19 cellular contexts compared by ENCODE assay signal in genomic region chr2:160399880-160400279, GRCh38.
A peak's percentile ranks its signal among the peaks of the same experiment; 100 is the strongest.
DNase-seq lines count a peak whose midpoint lies in the region; ATAC-seq and TF ChIP-seq lines count a peak whose summit lies in the region.
"Had no signal": no experiment of that assay in that cellular context is flagged by ENCODE, and none has a peak within 500 bp of the region (broad histone marks: within the 10 kb centered on the region; RNA-seq: fewer than 3 reads in every experiment).

No MANE protein-coding gene starts in this region.

- no peaks in the 10 kb centered on the region for H3K27me3 ChIP-seq in SJCRH30
- no peaks in the 10 kb centered on the region for H3K27me3 ChIP-seq in hepatocyte
- H3K27me3 ChIP-seq in upper lobe of right lung: no peaks in the 10 kb centered on the region
- H3K27me3 ChIP-seq: breast epithelium had no signal

- WGBS in hepatocyte (ENCODE audit: low lambda C conversion rate, missing lambda C conversion rate): 48% methylated on average over 1 of the region's 1 CpG

- ATAC-seq in activated T-cell treated with anti-CD3 and anti-CD28 coated beads, Interleukin-2, amount 50 U/mL, for 72 hours (replicated peaks in 1 of 2): no peak
- ATAC-seq in upper lobe of right lung: peak; percentile 33
- ATAC-seq: HCT116 had no signal

- TF ChIP-seq CTCF in hepatocyte (IDR thresholded peaks at IDR 0.05; ENCODE audit: poor library complexity) (no peak), upper lobe of right lung (IDR thresholded peaks at IDR 0.05) (no peak), GM20000 (IDR thresholded peaks at IDR 0.05; ENCODE audit: extremely low read depth, missing control alignments) (no peak)

- H3K27me3 Mint-ChIP-seq in activated T-cell treated with anti-CD3 and anti-CD28 coated beads, Interleukin-2, amount 50 U/mL, for 24 hours: no peaks in the 10 kb centered on the region
- H3K27me3 Mint-ChIP-seq in activated T-cell treated with anti-CD3 and anti-CD28 coated beads, Interleukin-2, amount 50 U/mL, for 72 hours (ENCODE audit: low read depth): no peaks in the 10 kb centered on the region
- H3K27me3 Mint-ChIP-seq: CD4-positive, alpha-beta memory T cell; T-cell had no signal

- H3K27ac Mint-ChIP-seq in activated T-cell treated with anti-CD3 and anti-CD28 coated beads, Interleukin-2, amount 50 U/mL, for 24 hours: peak overlapping the region; percentile 35
- H3K27ac Mint-ChIP-seq in activated T-cell treated with anti-CD3 and anti-CD28 coated beads, Interleukin-2, amount 50 U/mL, for 72 hours: no peak overlapping the region
- H3K27ac Mint-ChIP-seq: T-cell had no signal

- H3K79me2 ChIP-seq in hepatocyte: peaks cover 99% of the 10 kb centered on the region

- H3K4me2 ChIP-seq in hepatocyte: peak overlapping the region; percentile 20

- peaks cover 45% of the 10 kb centered on the region for H3K4me1 ChIP-seq in SJCRH30
- H3K4me1 ChIP-seq in hepatocyte (ENCODE audit: insufficient read depth): peaks cover 47% of the 10 kb centered on the region
- peaks cover 63% of the 10 kb centered on the region for H3K4me1 ChIP-seq in upper lobe of right lung

- DNase-seq in activated T-cell treated with anti-CD3 and anti-CD28 coated beads, Interleukin-2, amount 50 U/mL, for 24 hours: no peak
- DNase-seq in activated T-cell treated with anti-CD3 and anti-CD28 coated beads, Interleukin-2, amount 50 U/mL, for 72 hours: no peak
- DNase-seq in SJCRH30 (peak; percentile 9 to 42), hepatocyte (ENCODE audit: low spot score) (no peak), upper lobe of right lung (no peak), GM20000 (ENCODE audit: low spot score) (no peak), SK-N-DZ (ENCODE audit: low spot score) (no peak)
- DNase-seq in activated CD4-positive, alpha-beta T cell treated with anti-CD3 and anti-CD28 coated beads for 4 hours: no peak
- DNase-seq: activated CD4-positive, alpha-beta T cell treated with anti-CD3 and anti-CD28 coated beads, Interleukin-2, amount 50 U/mL, for 48 hours; CD4-positive, alpha-beta memory T cell; dermis blood vessel endothelial cell; DMS79; mammary epithelial cell; NCI-H1930; NCI-H446 treated with DMSO at 0.1 percent for 48 hours; stimulated activated CD4-positive, alpha-beta T cell treated with anti-CD3 and anti-CD28 coated beads, Interleukin-1b, Interleukin-23, amount 100 ng/mL, for 48 hours; T-cell had no signal

- no peak overlapping the region for H2AFZ ChIP-seq in hepatocyte

- H3K4me3 Mint-ChIP-seq in activated T-cell treated with anti-CD3 and anti-CD28 coated beads, Interleukin-2, amount 50 U/mL, for 24 hours: no peak overlapping the region
- no peak overlapping the region for H3K4me3 Mint-ChIP-seq in activated T-cell treated with anti-CD3 and anti-CD28 coated beads, Interleukin-2, amount 50 U/mL, for 72 hours

- peaks cover 55% of the 10 kb centered on the region for H3K4me1 Mint-ChIP-seq in activated T-cell treated with anti-CD3 and anti-CD28 coated beads, Interleukin-2, amount 50 U/mL, for 24 hours (ENCODE audit: low read depth)
- peaks cover 14% of the 10 kb centered on the region for H3K4me1 Mint-ChIP-seq in activated T-cell treated with anti-CD3 and anti-CD28 coated beads, Interleukin-2, amount 50 U/mL, for 72 hours (ENCODE audit: low read depth)

- peaks cover 12% of the 10 kb centered on the region for H3K36me3 Mint-ChIP-seq in activated T-cell treated with anti-CD3 and anti-CD28 coated beads, Interleukin-2, amount 50 U/mL, for 24 hours (ENCODE audit: low read depth)
- H3K36me3 Mint-ChIP-seq in activated T-cell treated with anti-CD3 and anti-CD28 coated beads, Interleukin-2, amount 50 U/mL, for 72 hours (ENCODE audit: insufficient read depth in 2 of 2): no peaks in the 10 kb centered on the region

- H3K36me3 ChIP-seq in SJCRH30 (peaks cover 2% of the 10 kb centered on the region; the same call in 1 of the 2 replicates), hepatocyte (replicated peaks; ENCODE audit: insufficient read depth, low read depth) (no peaks in the 10 kb centered on the region), upper lobe of right lung (no peaks in the 10 kb centered on the region)
- H3K36me3 ChIP-seq: breast epithelium had no signal

- H4K20me1 ChIP-seq in hepatocyte (ENCODE audit: insufficient read depth, poor library complexity, severe bottlenecking): peaks cover 54% of the 10 kb centered on the region

- no peaks in the 10 kb centered on the region for H3K9me3 ChIP-seq in SJCRH30 (replicated peaks)
- no peaks in the 10 kb centered on the region for H3K9me3 ChIP-seq in hepatocyte (ENCODE audit: low read depth)
- H3K9me3 ChIP-seq in upper lobe of right lung: no peaks in the 10 kb centered on the region
- H3K9me3 ChIP-seq: breast epithelium had no signal

- H3K9me3 Mint-ChIP-seq in activated T-cell treated with anti-CD3 and anti-CD28 coated beads, Interleukin-2, amount 50 U/mL, for 24 hours: no peaks in the 10 kb centered on the region
- H3K9me3 Mint-ChIP-seq in activated T-cell treated with anti-CD3 and anti-CD28 coated beads, Interleukin-2, amount 50 U/mL, for 72 hours: no peaks in the 10 kb centered on the region
- H3K9me3 Mint-ChIP-seq: CD4-positive, alpha-beta memory T cell; T-cell had no signal

- no peak overlapping the region for H3K27ac ChIP-seq in SJCRH30
- H3K27ac ChIP-seq in hepatocyte: no peak overlapping the region
- no peak overlapping the region for H3K27ac ChIP-seq in upper lobe of right lung
- H3K27ac ChIP-seq: breast epithelium had no signal

- intact Hi-C loops in upper lobe of right lung (cut with DNase I): no loop called here

- H3K4me3 ChIP-seq in SJCRH30 (no peak overlapping the region), hepatocyte (no peak overlapping the region), upper lobe of right lung (no peak overlapping the region)

- H3K9me2 ChIP-seq in hepatocyte (replicated peaks; ENCODE audit: insufficient read depth): no peaks in the 10 kb centered on the region

Comparison
In these comparisons a context has a peak if more than half of its experiments do, and no peak if none do; other contexts are left out.
1. DNase-seq: peak in SJCRH30 (2 of 2); none in activated T-cell treated with anti-CD3 and anti-CD28 coated beads, Interleukin-2, amount 50 U/mL, for 24 hours (single experiment), activated T-cell treated with anti-CD3 and anti-CD28 coated beads, Interleukin-2, amount 50 U/mL, for 72 hours (0 of 2), hepatocyte (single experiment), upper lobe of right lung (single experiment), GM20000 (single experiment), SK-N-DZ (single experiment) and activated CD4-positive, alpha-beta T cell treated with anti-CD3 and anti-CD28 coated beads for 4 hours (0 of 2).